In genomic region chr6:148364056-148364844, GRCh38 we compare ENCODE assay signal across 11 cellular contexts. TPM values are rescaled to one million over a fixed set of nuclear protein-coding genes. Genes with fewer than 3 reads are reported as not detected.
DNase-seq lines count a peak whose midpoint lies in the region; ATAC-seq and TF ChIP-seq lines count a peak whose summit lies in the region.
"Had no signal": no experiment of that assay in that cellular context is flagged by ENCODE, and none has a peak within 500 bp of the region (broad histone marks: within the 10 kb centered on the region; RNA-seq: fewer than 3 reads in every experiment).

No MANE protein-coding gene starts in this region.

- no peaks in the 10 kb centered on the region for H4K20me1 ChIP-seq in Karpas-422 (ENCODE audit: insufficient read depth, low read depth, low read length)

- H3K36me3 ChIP-seq in Karpas-422 (ENCODE audit: insufficient read depth, low read length) (no peaks in the 10 kb centered on the region), brain microvascular endothelial cell (replicated peaks) (no peaks in the 10 kb centered on the region), thyroid gland (no peaks in the 10 kb centered on the region)
- H3K36me3 ChIP-seq: neutrophil had no signal

- TF ChIP-seq CTCF in brain microvascular endothelial cell (IDR thresholded peaks at IDR 0.05; ENCODE audit: low read depth, low read length, missing control alignments) (no peak), thyroid gland (IDR thresholded peaks at IDR 0.05) (no peak)

- no peak for ATAC-seq in HG02623 (IDR thresholded peaks at IDR 0.05; ENCODE audit: unreplicated experiment)
- no peak for ATAC-seq in GM21825 (IDR thresholded peaks at IDR 0.05; ENCODE audit: unreplicated experiment)
- ATAC-seq in GM21737 (IDR thresholded peaks at IDR 0.05; ENCODE audit: unreplicated experiment): no peak

- WGBS in thyroid gland, 2 donors: 77 to 81% methylated on average over 12 of the region's 12 CpGs

- H3K27ac ChIP-seq in Karpas-422 (ENCODE audit: low read length) (no peak overlapping the region), brain microvascular endothelial cell (peak overlapping the region; percentile 78), thyroid gland (peak overlapping the region; percentile 30 to 86 (median 81))
- H3K27ac ChIP-seq: neutrophil had no signal

- H2AFZ ChIP-seq in Karpas-422 (ENCODE audit: low read length): no peak overlapping the region

- H3K9me3 ChIP-seq in Karpas-422 (ENCODE audit: low read length) (no peaks in the 10 kb centered on the region), thyroid gland (no peaks in the 10 kb centered on the region)
- H3K9me3 ChIP-seq: neutrophil had no signal

- no peaks in the 10 kb centered on the region for H3K4me1 ChIP-seq in Karpas-422 (ENCODE audit: low read length)
- peaks cover 39 to 78% of the 10 kb centered on the region in 2 donors for H3K4me1 ChIP-seq in thyroid gland

- no peaks in the 10 kb centered on the region for H3K9me2 ChIP-seq in Karpas-422 (replicated peaks; ENCODE audit: insufficient read depth, low read length)

- no peak overlapping the region for H3K4me3 ChIP-seq in Karpas-422 (ENCODE audit: low read length)
- peak overlapping the region; percentile 18 for H3K4me3 ChIP-seq in brain microvascular endothelial cell (ENCODE audit: low read depth, low read length)
- H3K4me3 ChIP-seq in thyroid gland (replicated peaks in 1 of 3): no peak overlapping the region

- no peaks in the 10 kb centered on the region for H3K79me2 ChIP-seq in Karpas-422 (ENCODE audit: low read length)

- intact Hi-C loops in thyroid gland (cut with DNase I): no loop called here

- H3K4me2 ChIP-seq in Karpas-422 (ENCODE audit: low read depth, low read length, poor library complexity, severe bottlenecking): no peak overlapping the region

- no peak for TF ChIP-seq POLR2A in thyroid gland (IDR thresholded peaks at IDR 0.05)

- H3K9ac ChIP-seq in Karpas-422 (ENCODE audit: low read length): no peak overlapping the region

- in situ Hi-C loops in brain microvascular endothelial cell (cut with HindIII; ENCODE audit: low pct_ligation_motif_present, low sequenced_read_pairs): no loop called here

- peak; percentile 26 for DNase-seq in Karpas-422
- DNase-seq in brain microvascular endothelial cell: peak; percentile 72
- peak; percentile 77 for DNase-seq in kidney tubule cell (ENCODE audit: low spot score)
- DNase-seq in thyroid gland: no peak
- no peak for DNase-seq in putamen (ENCODE audit: low spot score)
- DNase-seq: activated naive CD4-positive, alpha-beta T cell treated with anti-CD3 and anti-CD28 coated beads for 36 hours; NCI-H510A treated with DMSO at 0.1 percent for 48 hours had no signal

- no peaks in the 10 kb centered on the region for H3K27me3 ChIP-seq in Karpas-422 (ENCODE audit: low read length)
- no peaks in the 10 kb centered on the region for H3K27me3 ChIP-seq in brain microvascular endothelial cell (replicated peaks)
- no peaks in the 10 kb centered on the region for H3K27me3 ChIP-seq in thyroid gland

RNA-seq across cellular contexts. Expression of gene SASH1, which starts 21.6 kb away (rescaled TPM):
- total RNA-seq in Karpas-422 (2014; rRNA removed; shearing (Covaris generic); ENCODE audit: low replicate concordance): 0.15 and 2.4 TPM in 2 replicates
- total RNA-seq in thyroid gland: 100 to 1,000 TPM; 154 to 235 (median 190) TPM
- total RNA-seq: activated naive CD4-positive, alpha-beta T cell treated with anti-CD3 and anti-CD28 coated beads for 36 hours had no signal

Comparison
In these comparisons a context has a peak if more than half of its experiments do, and no peak if none do; other contexts are left out.
1. DNase-seq: peak in Karpas-422 (single experiment), brain microvascular endothelial cell (single experiment) and kidney tubule cell (single experiment); none in thyroid gland (0 of 2) and putamen (single experiment).
2. RNA of gene SASH1, which starts 21.6 kb away (total RNA-seq): 154 to 235 TPM in thyroid gland; 0.15 to 2.4 TPM in Karpas-422; every median in the first group is over 10 times any median in the second.